In genomic region chr11:117706322-117706814, GRCh38 we compare ENCODE assay signal across 20 cellular contexts.
"Had no signal": no experiment of that assay in that cellular context is flagged by ENCODE, and none has a peak within 500 bp of the region (broad histone marks: within the 10 kb centered on the region; RNA-seq: fewer than 3 reads in every experiment).

No MANE protein-coding gene starts in this region.

- ATAC-seq: activated naive CD4-positive, alpha-beta T cell treated with anti-CD3 and anti-CD28 coated beads, Interleukin-2, amount 50 U/mL, for 72 hours; heart left ventricle; left cardiac atrium; sciatic nerve; stimulated activated memory B cell treated with anti-CD40 and anti-IgM and Interleukin-4, amounts not matched to agents 10 μg/mL and 1 μg/mL and 100 μg/mL, for 72 hours had no signal

- FAIRE-seq: astrocyte, endometrium, islet of Langerhans, small intestine, TTC549 had no signal

- DNase-seq: activated CD4-positive, alpha-beta T cell treated with anti-CD3 and anti-CD28 coated beads for 1 hour; activated CD4-positive, alpha-beta T cell treated with anti-CD3 and anti-CD28 coated beads, Interleukin-2, amount 50 U/mL, for 1 hour; activated T-cell treated with anti-CD3 and anti-CD28 coated beads, Interleukin-2, amount 50 U/mL, for 1 hour; heart left ventricle; left cardiac atrium; mesenchymal stem cell; nephron progenitor cell; occipital lobe; small intestine; stimulated activated CD4-positive, alpha-beta T cell treated with anti-CD3 and anti-CD28 coated beads, Interleukin-2, amount 100 ng/mL, for 24 hours; T-helper 1 cell had no signal

- H3K27ac ChIP-seq: breast epithelium, coronary artery, heart left ventricle had no signal
